Comparison of ENCODE assay signal across 18 cellular contexts in genomic region chr5:17918373-17919104, GRCh38.
DNase-seq lines count a peak whose midpoint lies in the region; ATAC-seq, FAIRE-seq and TF ChIP-seq lines count a peak whose summit lies in the region.
"Had no signal": no experiment of that assay in that cellular context is flagged by ENCODE, and none has a peak within 500 bp of the region (broad histone marks: within the 10 kb centered on the region; RNA-seq: fewer than 3 reads in every experiment).

No MANE protein-coding gene starts in this region.

- H3K4me2 ChIP-seq in keratinocyte (ENCODE audit: control insufficient read depth, extremely low read depth, insufficient read depth, low read depth, low read length) = no peak overlapping the region

- DNase-seq in MV-4-11 (lab: John Stamatoyannopoulos, UW) = peak; percentile 16
- peak; percentile 73 for DNase-seq in brain microvascular endothelial cell
- no peak for DNase-seq in keratinocyte (ENCODE audit: low read depth, low spot score)
- DNase-seq in SW 1271 (lab: John Stamatoyannopoulos, UW) = no peak
- DNase-seq in amniotic stem cell (lab: John Stamatoyannopoulos, UW) = no peak
- DNase-seq: activated CD4-positive, alpha-beta T cell treated with anti-CD3 and anti-CD28 coated beads, Interleukin-2, amount 50 U/mL, for 4 hours; activated T-cell treated with anti-CD3 and anti-CD28 coated beads, Interleukin-2, amount 50 U/mL, for 72 hours; DMS153; effector CD8-positive, alpha-beta T cell; foreskin fibroblast; KBM-7; NCI-H524 treated with DMSO at 0.1 percent for 48 hours; right cardiac atrium; stimulated activated CD4-positive, alpha-beta T cell treated with anti-CD3 and anti-CD28 coated beads, Interleukin-2, amount 100 ng/mL, for 48 hours; upper lobe of left lung had no signal

- TF ChIP-seq CTCF in brain microvascular endothelial cell (IDR thresholded peaks at IDR 0.05; ENCODE audit: low read depth, low read length, missing control alignments) (no peak), keratinocyte (optimal IDR thresholded peaks at IDR 0.05 in 1 of 3, IDR thresholded peaks at IDR 0.05 in 1 of 3, conservative IDR thresholded peaks at IDR 0.05 in 1 of 3; ENCODE audit: extremely low read depth in 1 of 3, insufficient read depth in 2 of 3, low read length in 3 of 3) (no peak)

- H3K27ac ChIP-seq in brain microvascular endothelial cell (peak overlapping the region; percentile 29), keratinocyte (ENCODE audit: control insufficient read depth, insufficient read depth, low read length) (no peak overlapping the region)
- H3K27ac ChIP-seq: upper lobe of left lung had no signal

- no peaks in the 10 kb centered on the region for H4K20me1 ChIP-seq in keratinocyte (ENCODE audit: control insufficient read depth, extremely low read depth, insufficient read depth, low read length)

- H3K4me3 ChIP-seq in brain microvascular endothelial cell (ENCODE audit: low read depth, low read length) (no peak overlapping the region), keratinocyte (ENCODE audit: control insufficient read depth in 2 of 3, extremely low read depth in 1 of 3, insufficient read depth in 2 of 3, low read depth in 1 of 3, low read length in 3 of 3) (no peak overlapping the region)
- H3K4me3 ChIP-seq: upper lobe of left lung had no signal

- peak; percentile 67 for ATAC-seq in GM19351 (IDR thresholded peaks at IDR 0.05; ENCODE audit: unreplicated experiment)
- ATAC-seq in HG03571 (IDR thresholded peaks at IDR 0.05; ENCODE audit: unreplicated experiment) = no peak
- ATAC-seq in HG02840 (IDR thresholded peaks at IDR 0.05; ENCODE audit: low FRiP score, unreplicated experiment) = no peak
- ATAC-seq: activated T-cell treated with anti-CD3 and anti-CD28 coated beads, Interleukin-2, amount 50 U/mL, for 72 hours; right cardiac atrium had no signal

- H3K36me3 ChIP-seq in brain microvascular endothelial cell (replicated peaks) = no peaks in the 10 kb centered on the region
- no peaks in the 10 kb centered on the region for H3K36me3 ChIP-seq in keratinocyte (ENCODE audit: control insufficient read depth in 2 of 2, extremely low read depth in 1 of 2, insufficient read depth in 2 of 2, low read length in 2 of 2)
- H3K36me3 ChIP-seq: upper lobe of left lung had no signal

- in situ Hi-C loops in brain microvascular endothelial cell (cut with HindIII; ENCODE audit: low pct_ligation_motif_present, low sequenced_read_pairs) = no loop called here

- H3K9me3 ChIP-seq in keratinocyte (ENCODE audit: control insufficient read depth, low read depth, low read length) = no peaks in the 10 kb centered on the region
- H3K9me3 ChIP-seq: upper lobe of left lung had no signal

- no peak overlapping the region for H3K9ac ChIP-seq in keratinocyte (ENCODE audit: control insufficient read depth, extremely low read depth, insufficient read depth, low read length)

- H3K4me1 ChIP-seq in keratinocyte (ENCODE audit: control insufficient read depth, extremely low read depth, insufficient read depth, low read length) = no peaks in the 10 kb centered on the region
- H3K4me1 ChIP-seq: upper lobe of left lung had no signal

- no peaks in the 10 kb centered on the region for H3K79me2 ChIP-seq in keratinocyte (ENCODE audit: control insufficient read depth, insufficient read depth, low read length)

- dilution Hi-C loops in keratinocyte (cut with MboI; ENCODE audit: extremely low pct_ligation_motif_present, low sequenced_read_pairs) = no loop called here

- H3K27me3 ChIP-seq in brain microvascular endothelial cell (replicated peaks) = no peaks in the 10 kb centered on the region
- H3K27me3 ChIP-seq in keratinocyte (ENCODE audit: control insufficient read depth, extremely low read depth, insufficient read depth, low read length) = no peaks in the 10 kb centered on the region
- H3K27me3 ChIP-seq: upper lobe of left lung had no signal

- FAIRE-seq in keratinocyte (lab: Jason Lieb, UNC) = peak; percentile 34

- peak overlapping the region; percentile 20 for H2AFZ ChIP-seq in keratinocyte (ENCODE audit: control insufficient read depth, low read length)

- no peaks in the 10 kb centered on the region for H3K9me1 ChIP-seq in keratinocyte (ENCODE audit: control insufficient read depth, extremely low read depth, insufficient read depth, low read length)

Comparison
In these comparisons a context has a peak if more than half of its experiments do, and no peak if none do; other contexts are left out.
1. DNase-seq: peak in MV-4-11 (single experiment) and brain microvascular endothelial cell (single experiment); none in keratinocyte (single experiment), SW 1271 (0 of 2) and amniotic stem cell (single experiment).